ENCODE assay signal across 13 cellular contexts in the genomic region with DNA sequence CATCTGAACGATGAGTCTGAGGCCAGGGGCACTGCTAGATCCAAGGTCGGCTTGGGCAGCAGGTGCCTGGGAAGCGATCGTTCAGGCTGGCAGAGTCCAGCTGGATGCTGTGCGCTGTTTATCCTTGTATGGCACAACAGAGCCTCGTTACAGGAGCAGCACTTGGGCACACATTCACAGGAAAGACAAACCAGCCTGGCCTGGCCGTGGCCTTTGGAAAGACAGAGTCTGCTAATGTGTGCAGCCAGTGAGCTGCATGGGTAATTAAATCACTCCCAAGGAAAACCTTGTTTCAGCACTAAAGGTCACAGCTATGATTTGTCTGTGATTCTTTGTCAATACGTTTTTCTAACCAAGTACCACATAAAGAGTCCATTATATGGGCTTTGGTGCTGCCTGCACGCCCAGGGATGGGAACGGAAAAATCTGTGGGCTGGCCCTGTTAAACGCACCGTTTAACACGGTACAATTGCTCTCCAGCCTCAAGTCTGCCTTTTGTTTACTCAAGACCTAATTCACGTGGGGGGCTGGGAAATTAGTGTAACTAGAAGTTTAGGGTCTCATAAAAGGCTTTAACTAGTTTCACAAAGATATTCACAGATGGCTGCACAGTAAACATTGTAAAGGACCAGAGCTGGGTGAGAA.
DNase-seq lines count a peak whose midpoint lies in the region; TF ChIP-seq lines count a peak whose summit lies in the region.
"Had no signal": no experiment of that assay in that cellular context is flagged by ENCODE, and none has a peak within 500 bp of the region (broad histone marks: within the 10 kb centered on the region; RNA-seq: fewer than 3 reads in every experiment).

No MANE protein-coding gene starts in this region.

- TF ChIP-seq POLR2A in thyroid gland (IDR thresholded peaks at IDR 0.05) = no peak

- peak; percentile 6 for DNase-seq in DMS53 (lab: John Stamatoyannopoulos, UW)
- no peak for DNase-seq in DMS53 treated with DMSO at 0.1 percent for 48 hours (lab: John Stamatoyannopoulos, UW; ENCODE audit: unreplicated experiment)
- DNase-seq in SHP77 treated with DMSO at 0.1 percent for 48 hours (lab: John Stamatoyannopoulos, UW) = peak; percentile 42
- peak; percentile 42 for DNase-seq in kidney glomerular epithelial cell (lab: John Stamatoyannopoulos, UW)
- DNase-seq in thyroid gland = peak; percentile 32 to 39
- no peak for DNase-seq in GM03348 (ENCODE audit: low spot score)
- no peak for DNase-seq in NCI-H524 (lab: John Stamatoyannopoulos, UW)
- DNase-seq in inferior parietal cortex (ENCODE audit: extremely low spot score) = no peak
- DNase-seq: activated CD8-positive, alpha-beta memory T cell treated with anti-CD3 and anti-CD28 coated beads, Interleukin-2, amount 50 U/mL, for 4 hours; stimulated activated CD4-positive, alpha-beta T cell treated with anti-CD3 and anti-CD28 coated beads, Interleukin-12 subunit alpha, Interleukin-12 subunit beta, amount 100 ng/mL, for 4 hours had no signal

- H3K27ac ChIP-seq in thyroid gland = no peak overlapping the region
- H3K27ac ChIP-seq: 22Rv1, KMS-11, SK-N-MC had no signal

- no peaks in the 10 kb centered on the region for H3K27me3 ChIP-seq in thyroid gland

- no peaks in the 10 kb centered on the region for H3K9me3 ChIP-seq in thyroid gland

- peaks cover 12 to 22% of the 10 kb centered on the region in 2 donors for H3K4me1 ChIP-seq in thyroid gland

- TF ChIP-seq CTCF in thyroid gland (IDR thresholded peaks at IDR 0.05) = no peak

- H3K4me3 ChIP-seq in thyroid gland (replicated peaks in 1 of 3) = no peak overlapping the region
- H3K4me3 ChIP-seq: SK-N-MC had no signal

- WGBS in thyroid gland, 2 donors = 39 to 50% methylated on average over 13 to 14 of the region's 14 CpGs

- intact Hi-C loops in thyroid gland (cut with DNase I) = no loop called here

- no peaks in the 10 kb centered on the region for H3K36me3 ChIP-seq in thyroid gland

Comparison
In these comparisons a context has a peak if more than half of its experiments do, and no peak if none do; other contexts are left out.
1. DNase-seq: peak in DMS53 (single experiment), SHP77 treated with DMSO at 0.1 percent for 48 hours (single experiment), kidney glomerular epithelial cell (single experiment) and thyroid gland (2 of 2); none in DMS53 treated with DMSO at 0.1 percent for 48 hours (single experiment), GM03348 (single experiment), NCI-H524 (0 of 2) and inferior parietal cortex (single experiment).